Comparison of ENCODE assay signal across 11 cellular contexts in genomic region chr2:128727404-128727803, GRCh38.
A peak's percentile ranks its signal among the peaks of the same experiment; 100 is the strongest.
DNase-seq lines count a peak whose midpoint lies in the region; ATAC-seq lines count a peak whose summit lies in the region.
"Had no signal": no experiment of that assay in that cellular context is flagged by ENCODE, and none has a peak within 500 bp of the region (broad histone marks: within the 10 kb centered on the region; RNA-seq: fewer than 3 reads in every experiment).

No MANE protein-coding gene starts in this region.

- no peak overlapping the region for H3K27ac ChIP-seq in CD4-positive, alpha-beta memory T cell (ENCODE audit: low read depth, low read length)

- H3K9me3 Mint-ChIP-seq in CD4-positive, alpha-beta memory T cell = peaks cover 0 to 6% (median 2%) of the 10 kb centered on the region in 8 donors

- CTCF ChIA-PET in CD4-positive, alpha-beta memory T cell (lab: Charles Lee; ENCODE audit: partially characterized antibody) = interaction anchor here (0.8 to 1.6 kb wide), 2 partner anchors 9 kb away, joined by 3 to 5 read pairs; no protein-coding TSS in a partner anchor

- no peaks in the 10 kb centered on the region for H3K36me3 Mint-ChIP-seq in CD4-positive, alpha-beta memory T cell

- peaks cover 5% of the 10 kb centered on the region for H3K9me3 ChIP-seq in adipocyte (ENCODE audit: control insufficient read depth, low read length)
- no peaks in the 10 kb centered on the region for H3K9me3 ChIP-seq in CD4-positive, alpha-beta memory T cell (ENCODE audit: control insufficient read depth in 1 of 2, low read length in 2 of 2)

- H3K27me3 Mint-ChIP-seq in CD4-positive, alpha-beta memory T cell = no peaks in the 10 kb centered on the region

- DNase-seq in adipocyte (ENCODE audit: low read depth) = peak; percentile 12
- DNase-seq in NCI-H1694 (lab: John Stamatoyannopoulos, UW) = no peak
- no peak for DNase-seq in ureter (ENCODE audit: low spot score)
- no peak for DNase-seq in NAMALWA (ENCODE audit: low spot score)
- no peak for DNase-seq in CD4-positive, alpha-beta memory T cell
- DNase-seq: Calu3; NCI-H1694 treated with DMSO at 0.1 percent for 48 hours; stimulated activated naive CD4-positive, alpha-beta T cell treated with Interleukin-2 at 50 U/mL for 16 hours had no signal

- no peaks in the 10 kb centered on the region for H3K27me3 ChIP-seq in adipocyte (replicated peaks; ENCODE audit: control insufficient read depth, insufficient read depth, low read length)
- H3K27me3 ChIP-seq in CD4-positive, alpha-beta memory T cell (ENCODE audit: insufficient read depth, low read length) = no peaks in the 10 kb centered on the region

- POLR2A ChIA-PET in CD4-positive, alpha-beta memory T cell (lab: Charles Lee; ENCODE audit: partially characterized antibody) = no interaction called here

- peaks cover 26% of the 10 kb centered on the region for H3K4me1 ChIP-seq in adipocyte (ENCODE audit: control insufficient read depth, insufficient read depth, low read length)
- no peaks in the 10 kb centered on the region for H3K4me1 ChIP-seq in CD4-positive, alpha-beta memory T cell (ENCODE audit: insufficient read depth, low read length)

- H3K27ac Mint-ChIP-seq in CD4-positive, alpha-beta memory T cell = no peak overlapping the region

- peaks cover 0 to 2% (median 0%) of the 10 kb centered on the region in 4 donors for H3K4me1 Mint-ChIP-seq in CD4-positive, alpha-beta memory T cell

- H3K4me3 Mint-ChIP-seq in CD4-positive, alpha-beta memory T cell = no peak overlapping the region

- no peaks in the 10 kb centered on the region for H3K36me3 ChIP-seq in adipocyte (ENCODE audit: control insufficient read depth, insufficient read depth, low read length, severe bottlenecking)
- H3K36me3 ChIP-seq in CD4-positive, alpha-beta memory T cell (ENCODE audit: insufficient read depth, low read length) = no peaks in the 10 kb centered on the region

- intact Hi-C loops in CD4-positive, alpha-beta memory T cell (cut with micrococcal nuclease) = no loop called here

- ATAC-seq in GM18873 (IDR thresholded peaks at IDR 0.05; ENCODE audit: low FRiP score, unreplicated experiment) (peak; percentile 76), GM21576 (IDR thresholded peaks at IDR 0.05; ENCODE audit: unreplicated experiment) (peak; percentile 71), HG03139 (IDR thresholded peaks at IDR 0.05; ENCODE audit: unreplicated experiment) (peak; percentile 53)

- H3K9ac ChIP-seq in adipocyte (ENCODE audit: low read length) = peak overlapping the region; percentile 12

- no peak overlapping the region for H3K4me3 ChIP-seq in adipocyte (ENCODE audit: low read length)
- H3K4me3 ChIP-seq in CD4-positive, alpha-beta memory T cell (ENCODE audit: low read length in 2 of 2) = no peak overlapping the region
